Comparison of ENCODE assay signal across 8 cellular contexts in the genomic region with DNA sequence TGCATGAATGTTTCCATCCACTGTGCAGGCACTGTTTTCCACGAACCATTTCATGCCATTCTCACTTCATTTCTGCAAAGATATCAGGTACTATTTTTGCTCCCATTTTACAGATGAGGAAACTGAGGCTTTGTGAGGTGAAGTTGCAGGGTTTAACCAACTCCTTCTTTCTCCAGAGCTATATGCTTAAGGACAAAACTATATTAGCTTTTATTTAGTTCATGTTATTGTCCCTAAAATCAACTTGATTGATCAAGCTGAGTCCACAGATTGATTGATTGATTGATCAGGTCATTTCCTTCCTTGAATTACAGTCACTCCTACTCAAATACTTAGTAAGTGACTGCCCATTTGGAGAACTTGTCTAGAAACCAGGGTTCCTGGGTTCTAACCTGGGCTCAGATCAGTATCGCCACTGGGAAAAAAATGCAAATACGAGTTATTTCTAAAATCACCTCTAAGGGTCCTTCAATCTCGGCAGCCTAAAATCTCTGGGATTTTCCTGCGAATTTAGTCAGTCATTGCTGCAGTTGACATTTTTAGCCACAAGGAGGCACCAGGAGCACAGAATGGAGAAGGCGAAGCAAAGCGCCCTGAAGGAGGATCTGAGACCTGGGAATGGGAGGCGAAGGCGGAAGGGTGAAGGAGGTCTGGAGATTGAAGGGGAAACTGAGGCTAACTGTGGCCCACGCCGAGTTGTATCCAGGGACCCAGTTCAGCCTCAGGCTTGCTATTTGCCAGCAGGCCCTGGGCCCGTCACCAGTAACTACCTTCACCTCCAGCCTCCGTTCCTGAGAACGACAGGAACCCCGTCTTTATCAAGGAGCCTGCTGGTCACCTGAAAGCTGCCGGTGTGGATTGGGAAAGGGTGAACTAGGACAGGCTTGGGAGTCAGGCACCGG. TPM values are rescaled to one million over a fixed set of nuclear protein-coding genes. Genes with fewer than 3 reads are reported as not detected.
DNase-seq lines count a peak whose midpoint lies in the region; ATAC-seq and TF ChIP-seq lines count a peak whose summit lies in the region.

No MANE protein-coding gene starts in this region.

- H3K27me3 Mint-ChIP-seq in activated B cell treated with CpG ODN at 0.5 μM for 24 hours, result peaks cover 18% of the 10 kb centered on the region
- peaks cover 10% of the 10 kb centered on the region for H3K27me3 Mint-ChIP-seq in central memory CD8-positive, alpha-beta T cell

- intact Hi-C loops in A673 (cut with micrococcal nuclease; ENCODE audit: unreplicated experiment), result loop anchor here (1.0 kb wide), 1 partner anchor 118 kb away; no protein-coding TSS in a partner anchor
- intact Hi-C loops in activated B cell treated with CpG ODN at 0.5 μM for 24 hours (cut with micrococcal nuclease), result loop anchor here (1.0 to 2.0 kb wide), 3 partner anchors 111 to 211 kb away; a partner anchor contains a TSS

- H3K4me3 Mint-ChIP-seq in activated B cell treated with CpG ODN at 0.5 μM for 24 hours, result no peak overlapping the region
- H3K4me3 Mint-ChIP-seq in central memory CD8-positive, alpha-beta T cell, result no peak overlapping the region

- no peaks in the 10 kb centered on the region for H3K36me3 Mint-ChIP-seq in activated B cell treated with CpG ODN at 0.5 μM for 24 hours (ENCODE audit: low read depth)
- peaks cover 1% of the 10 kb centered on the region for H3K36me3 Mint-ChIP-seq in central memory CD8-positive, alpha-beta T cell (ENCODE audit: insufficient read depth)

- TF ChIP-seq CTCF in A673 (conservative IDR thresholded peaks at IDR 0.05; ENCODE audit: low read depth, low read length) (peak; percentile 88), activated B cell treated with CpG ODN at 0.5 μM for 24 hours (IDR thresholded peaks at IDR 0.05) (peak; percentile 35)

- no peaks in the 10 kb centered on the region for H3K4me1 Mint-ChIP-seq in activated B cell treated with CpG ODN at 0.5 μM for 24 hours
- no peaks in the 10 kb centered on the region for H3K4me1 Mint-ChIP-seq in central memory CD8-positive, alpha-beta T cell

- H3K9me3 Mint-ChIP-seq in activated B cell treated with CpG ODN at 0.5 μM for 24 hours, result no peaks in the 10 kb centered on the region
- H3K9me3 Mint-ChIP-seq in central memory CD8-positive, alpha-beta T cell, result no peaks in the 10 kb centered on the region

- no peaks in the 10 kb centered on the region for H3K36me3 ChIP-seq in A673 (ENCODE audit: insufficient read depth, low read length, poor library complexity, severe bottlenecking)

- H3K27me3 ChIP-seq in A673 (replicated peaks; ENCODE audit: insufficient read depth, low read depth, low read length, poor library complexity), result peaks cover 15% of the 10 kb centered on the region

- no peaks in the 10 kb centered on the region for H3K9me3 ChIP-seq in A673 (ENCODE audit: low read depth, low read length, poor library complexity, severe bottlenecking)

- BruUV-seq in A673 (replicated peaks; lab: Mats Ljungman, UMichigan), result no TSS peak

- CTCF ChIA-PET in A673 (lab: Charles Lee), result no interaction called here
- CTCF ChIA-PET in activated B cell treated with CpG ODN at 0.5 μM for 24 hours (lab: Charles Lee), result interaction anchor here (0.6 to 2.0 kb wide), 4 partner anchors 110 to 1886 kb away, joined by 3 to 7 read pairs (median 5); a partner anchor contains a TSS

- H3K4me3 ChIP-seq in A673 (ENCODE audit: low read depth, low read length, poor library complexity, severe bottlenecking), result no peak overlapping the region

- no peak overlapping the region for H3K27ac ChIP-seq in A673 (ENCODE audit: low read depth, low read length, poor library complexity, severe bottlenecking)

- H3K27ac Mint-ChIP-seq in activated B cell treated with CpG ODN at 0.5 μM for 24 hours, result no peak overlapping the region
- no peak overlapping the region for H3K27ac Mint-ChIP-seq in central memory CD8-positive, alpha-beta T cell (ENCODE audit: low read depth)

- no peaks in the 10 kb centered on the region for H3K4me1 ChIP-seq in A673 (ENCODE audit: insufficient read depth, low read length, poor library complexity, severe bottlenecking)

- peak; percentile 60 for ATAC-seq in activated B cell treated with CpG ODN at 0.5 μM for 24 hours (ENCODE audit: low read depth)
- ATAC-seq in central memory CD8-positive, alpha-beta T cell (replicated peaks; ENCODE audit: extremely low read depth, poor library complexity, severe bottlenecking), result no peak
- ATAC-seq in GM18861 (IDR thresholded peaks at IDR 0.05; ENCODE audit: unreplicated experiment), result no peak

- DNase-seq in A673 (ENCODE audit: low spot score) (peak; percentile 86), GM19240 (ENCODE audit: insufficient read length, low spot score) (peak; percentile 16), NCI-H2227 treated with DMSO at 0.1 percent for 48 hours (lab: John Stamatoyannopoulos, UW) (peak; percentile 85), activated B cell treated with CpG ODN at 0.5 μM for 24 hours (peak; percentile 30), kidney glomerular epithelial cell (lab: John Stamatoyannopoulos, UW) (peak; percentile 77)
- DNase-seq in central memory CD8-positive, alpha-beta T cell (ENCODE audit: low spot score in 2 of 2), result peak; percentile 48 to 52
- peak; percentile 42 to 52 (median 46) for DNase-seq in stimulated activated CD4-positive, alpha-beta T cell treated with anti-CD3 and anti-CD28 coated beads, Interleukin-1b, Interleukin-23, amount 100 ng/mL, for 24 hours (ENCODE audit: low read depth in 4 of 4, low spot score in 1 of 4)

- POLR2A ChIA-PET in A673 (lab: Charles Lee; ENCODE audit: low non-redundant PET), result no interaction called here
- POLR2A ChIA-PET in activated B cell treated with CpG ODN at 0.5 μM for 24 hours (lab: Charles Lee), result no interaction called here

RNA-seq across cellular contexts. Expression of a gene that starts 14.3 kb away (rescaled TPM):
- total RNA-seq in A673 (2021), result 20.1 and 21.6 TPM in 2 replicates
- total RNA-seq in activated B cell treated with CpG ODN at 0.5 μM for 24 hours, result 21.7 TPM in 2 replicates

RNA-seq across cellular contexts. Expression of a gene that starts 30.2 kb away (rescaled TPM):
- total RNA-seq in A673 (2021) (not detected in 2 replicates), activated B cell treated with CpG ODN at 0.5 μM for 24 hours (not detected in 2 replicates)

RNA-seq across cellular contexts. Expression of a gene that starts 36.2 kb away (rescaled TPM):
- total RNA-seq in A673 (2021) (0.41 and 0.50 TPM in 2 replicates), activated B cell treated with CpG ODN at 0.5 μM for 24 hours (0.18 and 0.71 TPM in 2 replicates)

Comparison
In these comparisons a context has a peak if more than half of its experiments do, and no peak if none do; other contexts are left out.
1. DNase-seq: peak in every context shown above with its lines; median percentile 86 in A673; 85 in NCI-H2227 treated with DMSO at 0.1 percent for 48 hours; 77 in kidney glomerular epithelial cell; 50 in central memory CD8-positive, alpha-beta T cell; 46 in stimulated activated CD4-positive, alpha-beta T cell treated with anti-CD3 and anti-CD28 coated beads, Interleukin-1b, Interleukin-23, amount 100 ng/mL, for 24 hours; 30 in activated B cell treated with CpG ODN at 0.5 μM for 24 hours; 16 in GM19240.